In genomic region chr15:98881526-98882517, GRCh38 we compare ENCODE assay signal across 9 cellular contexts.
DNase-seq lines count a peak whose midpoint lies in the region; TF ChIP-seq lines count a peak whose summit lies in the region.
"Had no signal": no experiment of that assay in that cellular context is flagged by ENCODE, and none has a peak within 500 bp of the region (broad histone marks: within the 10 kb centered on the region; RNA-seq: fewer than 3 reads in every experiment).

No MANE protein-coding gene starts in this region.

- H3K4me1 ChIP-seq in KMS-11 (ENCODE audit: low read depth, poor library complexity, severe bottlenecking): peaks cover 28% of the 10 kb centered on the region

- intact Hi-C loops in CD14-positive monocyte (cut with micrococcal nuclease): no loop called here

- no peaks in the 10 kb centered on the region for H4K20me1 ChIP-seq in KMS-11 (ENCODE audit: insufficient read depth)

- DNase-seq in CD14-positive monocyte (ENCODE audit: low spot score) (no peak), GM13977 (ENCODE audit: low spot score) (peak; percentile 67), SKM-1 (lab: John Stamatoyannopoulos, UW; ENCODE audit: unreplicated experiment) (peak; percentile 14), fibroblast of peridontal ligament (ENCODE audit: extremely low read depth) (peak; percentile 75), putamen (ENCODE audit: low spot score) (peak; percentile 24), OCI-M2 (lab: John Stamatoyannopoulos, UW; ENCODE audit: unreplicated experiment) (no peak), NCI-H128 (lab: John Stamatoyannopoulos, UW; ENCODE audit: unreplicated experiment) (no peak)

- H3K4me1 Mint-ChIP-seq in CD14-positive monocyte: peaks cover 14% of the 10 kb centered on the region

- in situ Hi-C loops in GM13977 (cut with MboI; ENCODE audit: low pct_unique_long_range_greater_than_20kb, low sequenced_read_pairs, unreplicated experiment): no loop called here

- no peak overlapping the region for H2AFZ ChIP-seq in KMS-11 (ENCODE audit: low read depth)

- H3K27me3 ChIP-seq in KMS-11 (ENCODE audit: insufficient read depth, low read depth): no peaks in the 10 kb centered on the region
- H3K27me3 ChIP-seq: SJSA1 had no signal

- no peak overlapping the region for H3K4me2 ChIP-seq in KMS-11

- H3K4me3 Mint-ChIP-seq in CD14-positive monocyte: no peak overlapping the region

- no peaks in the 10 kb centered on the region for H3K36me3 Mint-ChIP-seq in CD14-positive monocyte

- H3K9me3 Mint-ChIP-seq in CD14-positive monocyte: no peaks in the 10 kb centered on the region

- no peak overlapping the region for H3K4me3 ChIP-seq in KMS-11 (IDR thresholded peaks at IDR 0.05; ENCODE audit: insufficient read depth, low read depth, low read length)
- H3K4me3 ChIP-seq: SJSA1 had no signal

- peak; percentile 81 for TF ChIP-seq CTCF in CD14-positive monocyte (IDR thresholded peaks at IDR 0.05)
- peak; percentile 70 for TF ChIP-seq CTCF in GM13977 (IDR thresholded peaks at IDR 0.05; ENCODE audit: extremely low read depth, insufficient read depth, missing control alignments)
- TF ChIP-seq CTCF in KMS-11 (conservative IDR thresholded peaks at IDR 0.05; ENCODE audit: low read depth, low read length): peak; percentile 78

- H3K79me2 ChIP-seq in KMS-11 (ENCODE audit: insufficient read depth, low read depth): peaks cover 43% of the 10 kb centered on the region

- H3K27ac Mint-ChIP-seq in CD14-positive monocyte: peak overlapping the region in 2 of 7 donors; percentile 48 to 73

- no peaks in the 10 kb centered on the region for H3K27me3 Mint-ChIP-seq in CD14-positive monocyte (ENCODE audit: low read depth in 3 of 3)

- no peak overlapping the region for H3K27ac ChIP-seq in KMS-11
- H3K27ac ChIP-seq: SJSA1 had no signal

- no peaks in the 10 kb centered on the region for H3K36me3 ChIP-seq in KMS-11 (ENCODE audit: insufficient read depth)
- H3K36me3 ChIP-seq: SJSA1 had no signal

- H3K9ac ChIP-seq in KMS-11: no peak overlapping the region

Comparison
In these comparisons a context has a peak if more than half of its experiments do, and no peak if none do; other contexts are left out.
1. DNase-seq: peak in GM13977 (single experiment), SKM-1 (single experiment), fibroblast of peridontal ligament (single experiment) and putamen (single experiment); none in CD14-positive monocyte (single experiment), OCI-M2 (single experiment) and NCI-H128 (single experiment).
2. Peak in every context shown above with its lines, with median percentiles within 50 percentile points of each other: CTCF ChIP-seq.